In genomic region chr21:33642027-33642895, GRCh38 we compare ENCODE assay signal across 8 cellular contexts.
DNase-seq lines count a peak whose midpoint lies in the region; ATAC-seq lines count a peak whose summit lies in the region.

Gene ITSN1, plus strand, starts transcription at chr21:33642501. Its CDS starts 76,328 bp downstream, at chr21:33718829.

- ATAC-seq in GM19023 (IDR thresholded peaks at IDR 0.05; ENCODE audit: unreplicated experiment) (peak; percentile 88), HG03342 (IDR thresholded peaks at IDR 0.05; ENCODE audit: unreplicated experiment) (peak; percentile 84)
- peak; percentile 89 to 91 for ATAC-seq in activated CD4-positive, CD25-positive, alpha-beta regulatory T cell treated with anti-CD3 and anti-CD28 coated beads, Interleukin-2, amount 50 U/mL, for 24 hours

- peak; percentile 99 for DNase-seq in AG08395 (ENCODE audit: low spot score)
- DNase-seq in NCI-H345 treated with DMSO at 0.1 percent for 48 hours (lab: John Stamatoyannopoulos, UW; ENCODE audit: unreplicated experiment), result peak; percentile 99
- DNase-seq in cerebellar cortex (ENCODE audit: low spot score), result peak; percentile 100
- DNase-seq in iris pigment epithelial cell (ENCODE audit: low read depth), result peak; percentile 100
- peak; percentile 100 for DNase-seq in stimulated activated CD4-positive, alpha-beta T cell treated with anti-CD3 and anti-CD28 coated beads, Interleukin-12 subunit alpha, Interleukin-12 subunit beta, amount 100 ng/mL, for 24 hours (ENCODE audit: low read depth in 2 of 2)

Comparison
In these comparisons a context has a peak if more than half of its experiments do, and no peak if none do; other contexts are left out.
1. Peak in every context shown above with its lines: DNase-seq and ATAC-seq.